18 cellular contexts compared by ENCODE assay signal in the genomic region with DNA sequence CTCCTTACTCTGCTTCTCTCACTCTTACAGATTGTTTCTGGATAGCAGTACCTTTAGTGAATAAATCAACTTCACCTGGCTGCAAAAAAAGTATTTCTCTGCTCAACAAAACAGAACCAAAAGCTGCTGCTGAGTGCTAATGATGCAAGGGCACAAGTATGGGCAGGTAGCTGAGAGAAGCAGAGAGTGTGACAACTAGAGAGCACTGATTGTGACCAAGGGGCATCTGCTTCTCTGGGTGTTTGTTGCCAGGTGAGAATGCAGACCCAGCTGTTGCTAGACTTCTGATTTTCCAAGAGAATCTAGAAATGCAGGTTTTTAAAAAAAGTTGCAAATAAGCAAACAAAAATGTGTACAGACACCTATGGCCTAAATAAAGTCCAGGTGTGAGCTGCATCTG. TPM values are rescaled to one million over a fixed set of nuclear protein-coding genes. Genes with fewer than 3 reads are reported as not detected.
A peak's percentile ranks its signal among the peaks of the same experiment; 100 is the strongest.
DNase-seq lines count a peak whose midpoint lies in the region; ATAC-seq and TF ChIP-seq lines count a peak whose summit lies in the region.
"Had no signal": no experiment of that assay in that cellular context is flagged by ENCODE, and none has a peak within 500 bp of the region (broad histone marks: within the 10 kb centered on the region; RNA-seq: fewer than 3 reads in every experiment).

No MANE protein-coding gene starts in this region.

- peaks cover 2% of the 10 kb centered on the region for H3K36me3 Mint-ChIP-seq in activated CD4-positive, alpha-beta T cell treated with anti-CD3 and anti-CD28 coated beads for 36 hours (ENCODE audit: low read depth)
- peaks cover 7% of the 10 kb centered on the region for H3K36me3 Mint-ChIP-seq in activated T-helper 1 cell treated with anti-CD3 and anti-CD28 coated beads, Interleukin-12 subunit alpha, Interleukin-12 subunit beta, Interleukin-2, Interleukin-4 antibody, amounts not matched to agents 30 ng/mL and 10 ng/mL and 1 ng/mL, durations not matched to agents 14 hours and 24 hours and 36 hours (ENCODE audit: low read depth)
- H3K36me3 Mint-ChIP-seq: naive thymus-derived CD8-positive, alpha-beta T cell; stimulated activated memory B cell treated with anti-CD40 and anti-IgM and Interleukin-4, amounts not matched to agents 10 μg/mL and 1 μg/mL and 100 μg/mL, for 72 hours; type B pancreatic cell had no signal

- H3K9me3 ChIP-seq in GM23248 (ENCODE audit: low read depth) (no peaks in the 10 kb centered on the region), osteoblast (ENCODE audit: low read depth, low read length) (no peaks in the 10 kb centered on the region)

- no peaks in the 10 kb centered on the region for H3K27me3 Mint-ChIP-seq in activated CD4-positive, alpha-beta T cell treated with anti-CD3 and anti-CD28 coated beads for 36 hours
- H3K27me3 Mint-ChIP-seq in activated T-helper 1 cell treated with anti-CD3 and anti-CD28 coated beads, Interleukin-12 subunit alpha, Interleukin-12 subunit beta, Interleukin-2, Interleukin-4 antibody, amounts not matched to agents 30 ng/mL and 10 ng/mL and 1 ng/mL, durations not matched to agents 14 hours and 24 hours and 36 hours (ENCODE audit: insufficient read depth) = no peaks in the 10 kb centered on the region
- H3K27me3 Mint-ChIP-seq: stimulated activated memory B cell treated with anti-CD40 and anti-IgM and Interleukin-4, amounts not matched to agents 10 μg/mL and 1 μg/mL and 100 μg/mL, for 72 hours; type B pancreatic cell had no signal

- peaks cover 79% of the 10 kb centered on the region for H3K4me1 Mint-ChIP-seq in activated CD4-positive, alpha-beta T cell treated with anti-CD3 and anti-CD28 coated beads for 36 hours
- peaks cover 81% of the 10 kb centered on the region for H3K4me1 Mint-ChIP-seq in activated T-helper 1 cell treated with anti-CD3 and anti-CD28 coated beads, Interleukin-12 subunit alpha, Interleukin-12 subunit beta, Interleukin-2, Interleukin-4 antibody, amounts not matched to agents 30 ng/mL and 10 ng/mL and 1 ng/mL, durations not matched to agents 14 hours and 24 hours and 36 hours (ENCODE audit: low read depth)

- in situ Hi-C loops in GM23248 (cut with MboI) = no loop called here

- H3K27ac Mint-ChIP-seq in activated CD4-positive, alpha-beta T cell treated with anti-CD3 and anti-CD28 coated beads for 36 hours = peak overlapping the region; percentile 94
- H3K27ac Mint-ChIP-seq in activated T-helper 1 cell treated with anti-CD3 and anti-CD28 coated beads, Interleukin-12 subunit alpha, Interleukin-12 subunit beta, Interleukin-2, Interleukin-4 antibody, amounts not matched to agents 30 ng/mL and 10 ng/mL and 1 ng/mL, durations not matched to agents 14 hours and 24 hours and 36 hours = peak overlapping the region; percentile 98
- H3K27ac Mint-ChIP-seq: progenitor cell of endocrine pancreas had no signal

- CTCF ChIA-PET in activated CD4-positive, alpha-beta T cell treated with anti-CD3 and anti-CD28 coated beads for 36 hours (lab: Charles Lee) = interaction anchor here (0.6 to 2.9 kb wide), 6 partner anchors 10 to 127 kb away, joined by 3 to 26 read pairs (median 3); no protein-coding TSS in a partner anchor

- 0 out of 2 replicates have a peak overlapping the region, but pooled peaks have one; percentile 3 for H3K9ac ChIP-seq in GM23248

- H3K4me1 ChIP-seq in GM23248 (ENCODE audit: insufficient read depth) (peaks cover 60% of the 10 kb centered on the region), osteoblast (ENCODE audit: insufficient read depth, low read length) (peaks cover 61% of the 10 kb centered on the region)

- H3K9me3 Mint-ChIP-seq in activated CD4-positive, alpha-beta T cell treated with anti-CD3 and anti-CD28 coated beads for 36 hours (ENCODE audit: low read depth) = peaks cover 3% of the 10 kb centered on the region
- peaks cover 14% of the 10 kb centered on the region for H3K9me3 Mint-ChIP-seq in activated T-helper 1 cell treated with anti-CD3 and anti-CD28 coated beads, Interleukin-12 subunit alpha, Interleukin-12 subunit beta, Interleukin-2, Interleukin-4 antibody, amounts not matched to agents 30 ng/mL and 10 ng/mL and 1 ng/mL, durations not matched to agents 14 hours and 24 hours and 36 hours
- H3K9me3 Mint-ChIP-seq: dendritic cell treated with granulocyte-macrophage colony-stimulating factor and Interleukin-4, amounts not matched to agents 40 ng/mL and 50 ng/mL, for 4 days; type B pancreatic cell had no signal

- H4K20me1 ChIP-seq in GM23248 (ENCODE audit: insufficient read depth) = no peaks in the 10 kb centered on the region
- H4K20me1 ChIP-seq in osteoblast (ENCODE audit: insufficient read depth, low read length) = no peaks in the 10 kb centered on the region

- H3K27me3 ChIP-seq in GM23248 (replicated peaks; ENCODE audit: insufficient read depth) = no peaks in the 10 kb centered on the region
- no peaks in the 10 kb centered on the region for H3K27me3 ChIP-seq in osteoblast (ENCODE audit: insufficient read depth, low read length)

- no peak for TF ChIP-seq CTCF in osteoblast (IDR thresholded peaks at IDR 0.05; ENCODE audit: extremely low read depth, low read depth, low read length)

- POLR2A ChIA-PET in activated CD4-positive, alpha-beta T cell treated with anti-CD3 and anti-CD28 coated beads for 36 hours (lab: Charles Lee) = interaction anchor here (1.6 to 1.8 kb wide), 2 partner anchors 9 to 13 kb away, joined by 7 to 15 read pairs; no protein-coding TSS in a partner anchor

- H3K9me2 ChIP-seq in GM23248 (ENCODE audit: insufficient read depth) = no peaks in the 10 kb centered on the region

- H3K79me2 ChIP-seq in GM23248 (ENCODE audit: insufficient read depth) = no peaks in the 10 kb centered on the region
- no peaks in the 10 kb centered on the region for H3K79me2 ChIP-seq in osteoblast (ENCODE audit: insufficient read depth, low read length)

- no peak overlapping the region for H3K4me3 Mint-ChIP-seq in activated CD4-positive, alpha-beta T cell treated with anti-CD3 and anti-CD28 coated beads for 36 hours
- H3K4me3 Mint-ChIP-seq in activated T-helper 1 cell treated with anti-CD3 and anti-CD28 coated beads, Interleukin-12 subunit alpha, Interleukin-12 subunit beta, Interleukin-2, Interleukin-4 antibody, amounts not matched to agents 30 ng/mL and 10 ng/mL and 1 ng/mL, durations not matched to agents 14 hours and 24 hours and 36 hours = no peak overlapping the region
- H3K4me3 Mint-ChIP-seq: dendritic cell treated with granulocyte-macrophage colony-stimulating factor and Interleukin-4, amounts not matched to agents 40 ng/mL and 50 ng/mL, for 4 days; stimulated activated memory B cell treated with anti-CD40 and anti-IgM and Interleukin-4, amounts not matched to agents 10 μg/mL and 1 μg/mL and 100 μg/mL, for 72 hours; type B pancreatic cell had no signal

- H3F3A ChIP-seq in GM23248 (ENCODE audit: insufficient read depth) = peaks cover 66% of the 10 kb centered on the region

- DNase-seq in activated CD4-positive, alpha-beta T cell treated with anti-CD3 and anti-CD28 coated beads for 36 hours = no peak
- no peak for DNase-seq in activated CD4-positive, alpha-beta T cell treated with anti-CD3 and anti-CD28 coated beads for 48 hours
- DNase-seq in GM23248 (no peak), osteoblast (ENCODE audit: insufficient read length, low spot score, missing footprints) (peak; percentile 6), HCEC 1CT (no peak), LoVo (ENCODE audit: low spot score) (no peak)
- no peak for DNase-seq in activated T-helper 1 cell treated with anti-CD3 and anti-CD28 coated beads, Interleukin-12 subunit alpha, Interleukin-12 subunit beta, Interleukin-2, Interleukin-4 antibody, amounts not matched to agents 30 ng/mL and 10 ng/mL and 1 ng/mL, durations not matched to agents 14 hours and 24 hours and 36 hours (ENCODE audit: low spot score)
- DNase-seq: glutamatergic neuron; naive thymus-derived CD8-positive, alpha-beta T cell; NCI-H1436; NCI-H510A had no signal

- no peak overlapping the region for H3K4me3 ChIP-seq in GM23248
- H3K4me3 ChIP-seq in osteoblast (ENCODE audit: insufficient read depth, low read length) = no peak overlapping the region
- H3K4me3 ChIP-seq: GM12878, K562 had no signal

- H2AFZ ChIP-seq in GM23248 (no peak overlapping the region), osteoblast (ENCODE audit: low read length) (no peak overlapping the region)

- peak overlapping the region; percentile 93 for H3K27ac ChIP-seq in GM23248
- H3K27ac ChIP-seq in osteoblast (ENCODE audit: low read depth, low read length) = peak overlapping the region; percentile 92

- intact Hi-C loops in activated CD4-positive, alpha-beta T cell treated with anti-CD3 and anti-CD28 coated beads for 36 hours (cut with DNase I, micrococcal nuclease) = loop anchor here (5.0 to 10.0 kb wide), 5 partner anchors 35 to 1290 kb away; a partner anchor contains a TSS
- intact Hi-C loops in activated T-helper 1 cell treated with anti-CD3 and anti-CD28 coated beads, Interleukin-12 subunit alpha, Interleukin-12 subunit beta, Interleukin-2, Interleukin-4 antibody, amounts not matched to agents 30 ng/mL and 10 ng/mL and 1 ng/mL, durations not matched to agents 14 hours and 24 hours and 36 hours (cut with micrococcal nuclease) = loop anchor here (10.0 kb wide), 1 partner anchor 883 kb away; a partner anchor contains a TSS

- no peak overlapping the region for H3K4me2 ChIP-seq in GM23248 (ENCODE audit: unreplicated experiment)
- H3K4me2 ChIP-seq in osteoblast (ENCODE audit: insufficient read depth, low read length) = no peak overlapping the region

- H3K36me3 ChIP-seq in GM23248 (ENCODE audit: low read depth) (no peaks in the 10 kb centered on the region), osteoblast (ENCODE audit: insufficient read depth, low read length) (no peaks in the 10 kb centered on the region)

- ATAC-seq in activated CD4-positive, alpha-beta T cell treated with anti-CD3 and anti-CD28 coated beads for 36 hours = no peak
- no peak for ATAC-seq in HG03520 (IDR thresholded peaks at IDR 0.05; ENCODE audit: unreplicated experiment)
- ATAC-seq: K562; stimulated activated memory B cell treated with anti-CD40 and anti-IgM and Interleukin-4, amounts not matched to agents 10 μg/mL and 1 μg/mL and 100 μg/mL, for 72 hours had no signal

RNA-seq across cellular contexts. Expression of a gene that starts 25.3 kb away (rescaled TPM):
- 10 to 100 TPM; 92.3 to 96.1 TPM for total RNA-seq in activated CD4-positive, alpha-beta T cell treated with anti-CD3 and anti-CD28 coated beads for 36 hours
- 18.7 and 24.6 TPM in 2 replicates for total RNA-seq in GM23248 (2014; rRNA removed; shearing (Covaris generic))
- polyA plus RNA-seq in GM23248 (2016; fragmentation: Nextera tagmentation; extraction: Ambion mirVana) = 45.5 and 50.8 TPM in 2 replicates
- total RNA-seq in activated T-helper 1 cell treated with anti-CD3 and anti-CD28 coated beads, Interleukin-12 subunit alpha, Interleukin-12 subunit beta, Interleukin-2, Interleukin-4 antibody, amounts not matched to agents 30 ng/mL and 10 ng/mL and 1 ng/mL, durations not matched to agents 14 hours and 24 hours and 36 hours = 155 and 157 TPM in 2 replicates
- total RNA-seq in osteoblast = 37.7 and 39.1 TPM in 2 replicates
